7 cellular contexts compared by ENCODE assay signal in genomic region chr11:19286411-19286810, GRCh38. TPM values are rescaled to one million over a fixed set of nuclear protein-coding genes. Genes with fewer than 3 reads are reported as not detected.
"Had no signal": no experiment of that assay in that cellular context is flagged by ENCODE, and none has a peak within 500 bp of the region (broad histone marks: within the 10 kb centered on the region; RNA-seq: fewer than 3 reads in every experiment).

No MANE protein-coding gene starts in this region.

- H3K36me3 Mint-ChIP-seq: IgD-negative memory B cell had no signal

- H3K9ac ChIP-seq: GM23248 had no signal

- DNase-seq: GM23248, GOT3, H9, HCEC 1CT had no signal

- H2AFZ ChIP-seq: GM23248 had no signal

- FAIRE-seq: H54, HTR-8/SVneo had no signal

- H3K27ac ChIP-seq: GM23248 had no signal

- H3K4me3 Mint-ChIP-seq: H9, IgD-negative memory B cell had no signal

- H3K9me3 Mint-ChIP-seq: H9 had no signal

- H3K4me3 ChIP-seq: GM23248 had no signal

RNA-seq across cellular contexts. Expression of gene E2F8, which starts 45.7 kb away (rescaled TPM):
- polyA plus RNA-seq: IgD-negative memory B cell had no signal
